20 cellular contexts compared by ENCODE assay signal in genomic region chr10:88216976-88217375, GRCh38.
A peak's percentile ranks its signal among the peaks of the same experiment; 100 is the strongest.
DNase-seq lines count a peak whose midpoint lies in the region; ATAC-seq, FAIRE-seq and TF ChIP-seq lines count a peak whose summit lies in the region.
"Had no signal": no experiment of that assay in that cellular context is flagged by ENCODE, and none has a peak within 500 bp of the region (broad histone marks: within the 10 kb centered on the region; RNA-seq: fewer than 3 reads in every experiment).

No MANE protein-coding gene starts in this region.

- WGBS in GM12878 (ENCODE audit: insufficient coverage, insufficient replicate concordance, low lambda C conversion rate, missing lambda C conversion rate), result 88% methylated on average over 3 of the region's 3 CpGs
- no CpG with 5 or more reads among the region's 3 CpGs for WGBS in H9 (ENCODE audit: extremely low coverage, insufficient read length, low lambda C conversion rate)

- H3K36me3 ChIP-seq in GM12878 (ENCODE audit: control insufficient read depth in 2 of 2, insufficient read depth in 2 of 2, low read length in 1 of 2), result no peaks in the 10 kb centered on the region
- H3K36me3 ChIP-seq: ascending aorta, left ventricle myocardium inferior, thoracic aorta had no signal

- peaks cover 3% of the 10 kb centered on the region; the same call in 1 of the 2 replicates for H3K4me1 ChIP-seq in GM12878 (ENCODE audit: control insufficient read depth, insufficient read depth, low read length)
- H3K4me1 ChIP-seq in H9 (ENCODE audit: insufficient read depth, low read length), result no peaks in the 10 kb centered on the region
- H3K4me1 ChIP-seq: ascending aorta, Caco-2 had no signal

- H3K14ac ChIP-seq in H9 (ENCODE audit: insufficient read depth, low read length), result no peak overlapping the region

- SMC1A ChIA-PET in GM12878 (lab: Charles Lee; ENCODE audit: uncharacterized antibody, unreplicated experiment), result interaction anchor here (0.6 to 1.5 kb wide), 4 partner anchors 109 to 357 kb away, joined by 3 to 5 read pairs (median 4); no protein-coding TSS in a partner anchor

- no peaks in the 10 kb centered on the region for H3K79me1 ChIP-seq in H9 (ENCODE audit: insufficient read depth, low read depth, low read length, poor library complexity, severe bottlenecking)

- H3K18ac ChIP-seq in H9 (ENCODE audit: insufficient read length, low read depth, low read length), result no peak overlapping the region

- H3K79me2 ChIP-seq in GM12878 (ENCODE audit: control insufficient read depth, insufficient read depth, low read length) (no peaks in the 10 kb centered on the region), H9 (ENCODE audit: insufficient read depth, low read length) (no peaks in the 10 kb centered on the region)

- H2AK5ac ChIP-seq in H9 (ENCODE audit: insufficient read length, low read length), result no peak overlapping the region

- H2BK20ac ChIP-seq in H9 (ENCODE audit: low read depth, low read length, poor library complexity, severe bottlenecking), result no peak overlapping the region

- ATAC-seq in GM19438 (IDR thresholded peaks at IDR 0.05; ENCODE audit: low read depth, unreplicated experiment) (peak; percentile 77), GM12878 (peak; percentile 84), GM21526 (IDR thresholded peaks at IDR 0.05; ENCODE audit: low FRiP score, unreplicated experiment) (no peak), GM19455 (IDR thresholded peaks at IDR 0.05; ENCODE audit: unreplicated experiment) (no peak), left ventricle myocardium superior (no peak)
- ATAC-seq: GM23338 had no signal

- in situ Hi-C loops in GM12878 (cut with MboI), result no loop called here

- no peak overlapping the region for H2BK15ac ChIP-seq in H9 (ENCODE audit: low read depth, low read length)

- no peak overlapping the region for H3K27ac Mint-ChIP-seq in H9
- H3K27ac Mint-ChIP-seq: GM23338 had no signal

- H3K4ac ChIP-seq in H9 (ENCODE audit: low read depth, low read length), result no peak overlapping the region

- no peaks in the 10 kb centered on the region for H3K36me3 Mint-ChIP-seq in H9 (ENCODE audit: insufficient read depth in 1 of 3, low read depth in 3 of 3)

- FAIRE-seq in GM12878 (lab: Jason Lieb, UNC), result peak; percentile 79

- no peak overlapping the region for H3K4me3 ChIP-seq in GM12878
- H3K4me3 ChIP-seq: ascending aorta, GM23338, left ventricle myocardium inferior, thoracic aorta had no signal

- H4K20me1 ChIP-seq in GM12878 (ENCODE audit: control insufficient read depth, insufficient read depth), result no peaks in the 10 kb centered on the region
- no peaks in the 10 kb centered on the region for H4K20me1 ChIP-seq in H9 (ENCODE audit: control insufficient read depth, insufficient read depth, insufficient read length)

- no peak overlapping the region for H2BK120ac ChIP-seq in H9 (ENCODE audit: low read depth, low read length, poor library complexity, severe bottlenecking)

- RAD21 ChIA-PET in GM12878 (lab: Charles Lee; ENCODE audit: unreplicated experiment), result interaction anchor here (1.3 to 1.9 kb wide), 2 partner anchors 109 to 355 kb away, joined by 4 to 11 read pairs; partner anchors contain the start of genes KLLN and PTEN

- H3K4me3 Mint-ChIP-seq in H9, result no peak overlapping the region
- H3K4me3 Mint-ChIP-seq: GM23338 had no signal

- POLR2A ChIA-PET in GM10248 (lab: Yijun Ruan, JAX) (interaction anchor here (0.7 kb wide), 1 partner anchor 118 kb away, joined by 7 read pairs; no protein-coding TSS in a partner anchor), GM12878 (lab: Charles Lee) (no interaction called here)

- H3K9me3 ChIP-seq in GM12878 (replicated peaks; ENCODE audit: control insufficient read depth, insufficient read depth, low read length) (no peaks in the 10 kb centered on the region), H9 (ENCODE audit: control insufficient read depth, low read depth, low read length) (no peaks in the 10 kb centered on the region)
- H3K9me3 ChIP-seq: ascending aorta, Caco-2, left ventricle myocardium inferior, thoracic aorta had no signal

- H4K8ac ChIP-seq in H9 (replicated peaks; ENCODE audit: insufficient read length, low read depth, low read length), result no peak overlapping the region

- H4K91ac ChIP-seq in H9 (ENCODE audit: insufficient read length, low read depth, low read length), result no peak overlapping the region

- H2BK12ac ChIP-seq in H9 (ENCODE audit: insufficient read length, low read depth, low read length), result no peak overlapping the region

- BruUV-seq in GM12878 (replicated peaks; lab: Mats Ljungman, UMichigan), result no TSS peak

- no peaks in the 10 kb centered on the region for H3K27me3 Mint-ChIP-seq in H9 (ENCODE audit: low read depth)

- H4K5ac ChIP-seq in H9 (ENCODE audit: insufficient read length, low read depth, low read length), result no peak overlapping the region

- no peaks in the 10 kb centered on the region for H3K9me3 Mint-ChIP-seq in H9
- H3K9me3 Mint-ChIP-seq: GM23338 had no signal

- no peak overlapping the region for H3K9ac ChIP-seq in GM12878 (ENCODE audit: control insufficient read depth, insufficient read depth, low read length)
- H3K9ac ChIP-seq in H9 (ENCODE audit: extremely low read depth, insufficient read length, low read length), result no peak overlapping the region

- intact Hi-C loops in GM12878 (cut with micrococcal nuclease; ENCODE audit: unreplicated experiment) (loop anchor here (1.0 to 2.0 kb wide), 2 partner anchors 336 to 356 kb away; no protein-coding TSS in a partner anchor), left ventricle myocardium superior (cut with micrococcal nuclease) (no loop called here)

- H3K27ac ChIP-seq in GM12878 (ENCODE audit: control insufficient read depth, insufficient read depth) (no peak overlapping the region), H9 (ENCODE audit: insufficient read length, low read depth, low read length) (no peak overlapping the region)
- H3K27ac ChIP-seq: ascending aorta, left ventricle myocardium inferior, thoracic aorta had no signal

- TF ChIP-seq POLR2A in GM12878 (IDR thresholded peaks at IDR 0.05; ENCODE audit: low read depth, low read length), result no peak

- H3K27me3 ChIP-seq in GM12878 (replicated peaks in 1 of 2; ENCODE audit: control insufficient read depth in 2 of 2, insufficient read depth in 2 of 2, low read length in 1 of 2) (no peaks in the 10 kb centered on the region), H9 (ENCODE audit: insufficient read depth, low read length) (no peaks in the 10 kb centered on the region)
- H3K27me3 ChIP-seq: ascending aorta had no signal

- CTCF ChIA-PET in GM10248 (lab: Yijun Ruan, JAX) (interaction anchor here (1.2 to 1.5 kb wide), 2 partner anchors 10 to 126 kb away, joined by 3 read pairs; no protein-coding TSS in a partner anchor), GM12878 (lab: Yijun Ruan, JAX) (interaction anchor here (1.6 to 4.9 kb wide), 3 partner anchors 9 to 359 kb away, joined by 6 to 24 read pairs (median 6); no protein-coding TSS in a partner anchor)

- no peak overlapping the region for H3K23ac ChIP-seq in H9 (ENCODE audit: insufficient read length, low read depth, low read length)

- no peak for TF ChIP-seq EP300 in GM12878 (IDR thresholded peaks at IDR 0.05; ENCODE audit: borderline replicate concordance in 1 of 2, control insufficient read depth in 1 of 2, low read depth in 2 of 2, low read length in 2 of 2)

- no peaks in the 10 kb centered on the region for H3K23me2 ChIP-seq in H9 (ENCODE audit: insufficient read length, low read depth, low read length, poor library complexity, severe bottlenecking)

- H2AFZ ChIP-seq in GM12878 (ENCODE audit: control insufficient read depth, low read depth, low read length) (peak overlapping the region; percentile 48), H9 (ENCODE audit: low read length) (no peak overlapping the region)
- H2AFZ ChIP-seq: GM23338 had no signal

- no peak for TF ChIP-seq CTCF in GM10248 (IDR thresholded peaks at IDR 0.05; ENCODE audit: control extremely low read depth, extremely low read depth, low read depth, missing control alignments)
- peak; percentile 15 to 33 (median 32); a peak in 4 of 6 replicates for TF ChIP-seq CTCF in GM12878 (IDR thresholded peaks at IDR 0.05 in 2 of 3, conservative IDR thresholded peaks at IDR 0.05 in 1 of 3; ENCODE audit: control insufficient read depth in 2 of 3, extremely low read depth in 1 of 3, insufficient read depth in 1 of 3, low read depth in 3 of 3, low read length in 3 of 3)
- TF ChIP-seq CTCF in H9 (conservative IDR thresholded peaks at IDR 0.05), result no peak

- H3K4me1 Mint-ChIP-seq in H9, result peaks cover 7 to 10% of the 10 kb centered on the region in 2 experiments; a peak in 3 of 4 replicates

- peak; percentile 64 for TF ChIP-seq RAD21 in GM12878 (IDR thresholded peaks at IDR 0.05; ENCODE audit: insufficient read depth, low read depth, low read length)

- H3K4me2 ChIP-seq in GM12878 (ENCODE audit: control insufficient read depth, insufficient read depth) (no peak overlapping the region; the same call in 1 of the 2 replicates), H9 (ENCODE audit: insufficient read depth, insufficient read length, low read length) (no peak overlapping the region)
- H3K4me2 ChIP-seq: GM23338 had no signal

- H2BK5ac ChIP-seq in H9 (ENCODE audit: insufficient read length, low read length), result no peak overlapping the region

- H3T11ph ChIP-seq in H9 (ENCODE audit: low read length), result no peak overlapping the region

- no peak overlapping the region for H3K56ac ChIP-seq in H9 (ENCODE audit: insufficient read length, low read depth, low read length)

- DNase-seq in GM10248 (ENCODE audit: extremely low spot score), result peak; percentile 37
- peak in 52 of 76 experiments; percentile 2 to 66 (median 18) for DNase-seq in HUDEP-2 (lab: John Stamatoyannopoulos, UW; ENCODE audit: unreplicated experiment in 76 of 76)
- no peak for DNase-seq in GM12878 (ENCODE audit: low read depth, low spot score)
- no peak for DNase-seq in H9
- DNase-seq in left ventricle myocardium superior, result no peak
- DNase-seq: activated CD4-positive, CD25-positive, alpha-beta regulatory T cell treated with anti-CD3 and anti-CD28 coated beads, Interleukin-2, amount 50 U/mL, for 72 hours; activated CD8-positive, alpha-beta memory T cell treated with anti-CD3 and anti-CD28 coated beads, Interleukin-2, amount 50 U/mL, for 4 hours; Caco-2; foreskin fibroblast; GDM1; left ventricle myocardium inferior; NCI-H2029 treated with DMSO at 0.1 percent for 48 hours; posterior cingulate gyrus; stimulated activated CD4-positive, alpha-beta T cell treated with anti-CD3 and anti-CD28 coated beads, Interleukin-4, amount 100 ng/mL, for 24 hours had no signal

TF ChIP-seq in GM12878, 131 proteins besides CTCF, POLR2A, EP300 and RAD21:
- TF ChIP-seq NFIC (IDR thresholded peaks at IDR 0.05; ENCODE audit: low read depth, low read length), result no peak
- TF ChIP-seq MTA2 (IDR thresholded peaks at IDR 0.05; ENCODE audit: low read depth), result 0 out of 2 replicates have a peak, but pooled peaks have one; percentile 18
TF ChIP-seq in GM12878: peak in this region for 1.

Comparison
In these comparisons a context has a peak if more than half of its experiments do, and no peak if none do; other contexts are left out.
1. DNase-seq: peak in GM10248 (single experiment) and HUDEP-2 (52 of 76); none in GM12878 (single experiment), H9 (single experiment) and left ventricle myocardium superior (single experiment).
2. CTCF ChIP-seq: peak in GM12878 (3 of 3); none in GM10248 (single experiment) and H9 (single experiment).
3. ATAC-seq: peak in GM19438 (single experiment) and GM12878 (single experiment); none in GM21526 (single experiment), GM19455 (single experiment) and left ventricle myocardium superior (single experiment).